Comparison of ENCODE assay signal across 15 cellular contexts in the genomic region with DNA sequence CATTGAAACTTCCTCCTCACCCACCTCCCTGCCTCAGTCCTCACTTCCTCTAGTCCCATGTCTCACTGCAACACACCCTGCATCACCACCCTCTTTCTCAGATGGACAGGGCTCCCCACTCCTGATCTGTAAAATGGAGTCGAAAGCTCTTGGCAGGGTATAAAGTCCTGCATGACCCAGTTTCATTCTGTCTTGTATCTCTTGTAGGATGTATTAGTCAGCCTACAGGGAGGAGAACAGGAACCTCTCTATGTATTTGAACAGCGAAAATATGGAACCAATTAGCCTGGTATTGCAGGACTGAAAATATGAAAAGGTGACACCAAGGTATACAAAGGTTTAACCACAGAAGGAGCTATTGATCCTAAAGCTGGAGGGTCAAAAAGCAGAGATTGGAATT.
DNase-seq lines count a peak whose midpoint lies in the region; ATAC-seq and TF ChIP-seq lines count a peak whose summit lies in the region.
"Had no signal": no experiment of that assay in that cellular context is flagged by ENCODE, and none has a peak within 500 bp of the region (broad histone marks: within the 10 kb centered on the region; RNA-seq: fewer than 3 reads in every experiment).

No MANE protein-coding gene starts in this region.

- no peak overlapping the region for H4K91ac ChIP-seq in IMR-90 (ENCODE audit: insufficient read depth, low read depth, low read length)

- no peak for TF ChIP-seq RAD21 in IMR-90 (IDR thresholded peaks at IDR 0.05; ENCODE audit: low read length)

- CTCF ChIA-PET in IMR-90 (lab: Yijun Ruan, JAX): interaction anchor here (1.3 kb wide), 1 partner anchor 8 kb away, joined by 3 read pairs; no protein-coding TSS in a partner anchor

- H3K9ac ChIP-seq in IMR-90 (ENCODE audit: low read depth, low read length): no peak overlapping the region
- H3K9ac ChIP-seq: BLaER1 treated with 17β-estradiol and CSF1 and Interleukin-3, amounts not matched to agents 10 nM and 100 nM had no signal

- no peak overlapping the region for H4K5ac ChIP-seq in IMR-90 (ENCODE audit: low read depth, low read length)

- no peak overlapping the region for H3K56ac ChIP-seq in IMR-90 (ENCODE audit: extremely low read depth, insufficient read depth, low read length)

- ATAC-seq in IMR-90 (ENCODE audit: low read depth): no peak
- ATAC-seq in GM19463 (IDR thresholded peaks at IDR 0.05; ENCODE audit: unreplicated experiment): no peak
- ATAC-seq: A549, GM12878, GM23338 had no signal

- no peak overlapping the region for H3K4me3 Mint-ChIP-seq in chondrocyte (ENCODE audit: unreplicated experiment)
- H3K4me3 Mint-ChIP-seq: CD4-positive, CD25-positive, alpha-beta regulatory T cell; GM23338; IgD-negative memory B cell had no signal

- no peak overlapping the region for H3K23ac ChIP-seq in IMR-90 (ENCODE audit: low read depth, low read length)

- no peak for TF ChIP-seq POLR2A in IMR-90 (IDR thresholded peaks at IDR 0.05; ENCODE audit: low read depth, low read length)

- no peak overlapping the region for H3K27ac Mint-ChIP-seq in chondrocyte (ENCODE audit: unreplicated experiment)
- H3K27ac Mint-ChIP-seq: CD4-positive, CD25-positive, alpha-beta regulatory T cell; GM23338; IgD-negative memory B cell had no signal

- H3K14ac ChIP-seq in IMR-90 (replicated peaks; ENCODE audit: low read depth, low read length): no peak overlapping the region

- peak overlapping the region; percentile 61 for H2AFZ ChIP-seq in IMR-90 (replicated peaks; ENCODE audit: low read length, poor library complexity)
- H2AFZ ChIP-seq: GM23338 had no signal

- no peaks in the 10 kb centered on the region for H4K20me1 ChIP-seq in IMR-90 (ENCODE audit: insufficient read depth, low read length)
- H4K20me1 ChIP-seq: BLaER1 treated with 17β-estradiol and CSF1 and Interleukin-3, amounts not matched to agents 10 nM and 100 nM had no signal

- no peaks in the 10 kb centered on the region for H3K9me3 ChIP-seq in IMR-90 (ENCODE audit: control insufficient read depth, insufficient read depth, low read length)
- H3K9me3 ChIP-seq: A549; BLaER1 treated with 17β-estradiol and CSF1 and Interleukin-3, amounts not matched to agents 10 nM and 100 nM had no signal

- H3K36me3 Mint-ChIP-seq in chondrocyte (ENCODE audit: low read depth): no peaks in the 10 kb centered on the region
- H3K36me3 Mint-ChIP-seq: CD4-positive, CD25-positive, alpha-beta regulatory T cell; IgD-negative memory B cell had no signal

- H4K8ac ChIP-seq in IMR-90 (ENCODE audit: low read depth in 2 of 2, low read length in 2 of 2): no peak overlapping the region

- no peak overlapping the region for H3K27ac ChIP-seq in IMR-90 (ENCODE audit: insufficient read depth, low read length)
- H3K27ac ChIP-seq: A549; BLaER1 treated with 17β-estradiol and CSF1 and Interleukin-3, amounts not matched to agents 10 nM and 100 nM had no signal

- dilution Hi-C loops in IMR-90 (cut with HindIII; ENCODE audit: low sequenced_read_pairs, unreplicated experiment): no loop called here

- no peaks in the 10 kb centered on the region for H3K9me3 Mint-ChIP-seq in chondrocyte (ENCODE audit: low read depth)
- H3K9me3 Mint-ChIP-seq: GM23338, IgD-negative memory B cell had no signal

- H2BK120ac ChIP-seq in IMR-90 (ENCODE audit: low read depth, low read length): no peak overlapping the region

- H3K4me1 ChIP-seq in IMR-90 (ENCODE audit: control insufficient read depth, insufficient read depth, low read length): peaks cover 2% of the 10 kb centered on the region; the same call in 1 of the 2 replicates
- H3K4me1 ChIP-seq: A549 had no signal

- no peaks in the 10 kb centered on the region for H3K27me3 ChIP-seq in IMR-90 (ENCODE audit: control insufficient read depth, insufficient read depth, low read length)
- H3K27me3 ChIP-seq: BLaER1 treated with 17β-estradiol and CSF1 and Interleukin-3, amounts not matched to agents 10 nM and 100 nM had no signal

- intact Hi-C loops in IMR-90 (cut with micrococcal nuclease): no loop called here

- H3K27me3 Mint-ChIP-seq in chondrocyte (ENCODE audit: low read depth): peaks cover 6% of the 10 kb centered on the region
- H3K27me3 Mint-ChIP-seq: CD4-positive, CD25-positive, alpha-beta regulatory T cell; IgD-negative memory B cell had no signal

- DNase-seq in GM03348 (ENCODE audit: low spot score) (peak; percentile 66), IMR-90 (peak; percentile 28), fibroblast of gingiva (ENCODE audit: low read depth) (peak; percentile 14), chondrocyte (ENCODE audit: low spot score) (no peak)
- no peak for DNase-seq in stimulated activated CD4-positive, alpha-beta T cell treated with anti-CD3 and anti-CD28 coated beads, Interleukin-1b, Interleukin-23, amount 100 ng/mL, for 48 hours
- DNase-seq: CD4-positive, CD25-positive, alpha-beta regulatory T cell; DMS53; GF-D8; H7 had no signal

- no peak overlapping the region for H3K4me3 ChIP-seq in IMR-90 (ENCODE audit: insufficient read depth, low read depth, low read length)
- H3K4me3 ChIP-seq: A549; BLaER1 treated with 17β-estradiol and CSF1 and Interleukin-3, amounts not matched to agents 10 nM and 100 nM; GM12878; GM23338 had no signal

- no peak for TF ChIP-seq CTCF in IMR-90 (conservative IDR thresholded peaks at IDR 0.05; ENCODE audit: low read depth, low read length)
- no peak for TF ChIP-seq CTCF in chondrocyte (IDR thresholded peaks at IDR 0.05)

- no peak overlapping the region for H3K4ac ChIP-seq in IMR-90 (ENCODE audit: low read depth, low read length)

- no peaks in the 10 kb centered on the region for H3K4me1 Mint-ChIP-seq in chondrocyte (ENCODE audit: low read depth)
- H3K4me1 Mint-ChIP-seq: CD4-positive, CD25-positive, alpha-beta regulatory T cell; GM23338; IgD-negative memory B cell had no signal

- H3K9me1 ChIP-seq in IMR-90 (ENCODE audit: insufficient read depth, low read length): peaks cover 4% of the 10 kb centered on the region; the same call in 1 of the 2 replicates

- no peaks in the 10 kb centered on the region for H3K79me1 ChIP-seq in IMR-90 (ENCODE audit: low read depth in 1 of 2, low read length in 2 of 2)

- no peak overlapping the region for H3K18ac ChIP-seq in IMR-90 (ENCODE audit: low read depth, low read length)

- no peak overlapping the region for H2BK20ac ChIP-seq in IMR-90 (ENCODE audit: low read depth, low read length)

- H2AK5ac ChIP-seq in IMR-90 (ENCODE audit: low read depth, low read length): no peak overlapping the region

- no peak overlapping the region for H2AK9ac ChIP-seq in IMR-90 (replicated peaks; ENCODE audit: low read depth, low read length, poor library complexity)

- POLR2A ChIA-PET in IMR-90 (lab: Charles Lee; ENCODE audit: unreplicated experiment): no interaction called here

- H3K36me3 ChIP-seq in IMR-90 (ENCODE audit: control insufficient read depth, insufficient read depth, low read length): no peaks in the 10 kb centered on the region
- H3K36me3 ChIP-seq: BLaER1 treated with 17β-estradiol and CSF1 and Interleukin-3, amounts not matched to agents 10 nM and 100 nM had no signal

- H3K4me2 ChIP-seq in IMR-90 (ENCODE audit: low read depth, low read length): no peak overlapping the region
- H3K4me2 ChIP-seq: A549; BLaER1 treated with 17β-estradiol and CSF1 and Interleukin-3, amounts not matched to agents 10 nM and 100 nM; GM23338 had no signal

- 100% methylated on average over 1 of the region's 2 CpGs; no CpG with 5 or more reads in 1 of the 2 experiments for WGBS in IMR-90 (ENCODE audit: extremely low coverage in 2 of 2, insufficient read length in 1 of 2), 2 experiments

- H2BK5ac ChIP-seq in IMR-90 (ENCODE audit: low read depth, low read length, poor library complexity, severe bottlenecking): no peak overlapping the region

- in situ Hi-C loops in IMR-90 (cut with MboI; ENCODE audit: low sequenced_read_pairs): loop anchor here (25.0 kb wide), 1 partner anchor 439 kb away; no protein-coding TSS in a partner anchor

- no peak overlapping the region for H2BK15ac ChIP-seq in IMR-90 (ENCODE audit: low read depth, low read length)

- no TSS peak for BruUV-seq in IMR-90 (replicated peaks; lab: Mats Ljungman, UMichigan)

TF ChIP-seq in IMR-90, 13 proteins besides CTCF, POLR2A, EP300 and RAD21:
- TF ChIP-seq, protein P1, sequence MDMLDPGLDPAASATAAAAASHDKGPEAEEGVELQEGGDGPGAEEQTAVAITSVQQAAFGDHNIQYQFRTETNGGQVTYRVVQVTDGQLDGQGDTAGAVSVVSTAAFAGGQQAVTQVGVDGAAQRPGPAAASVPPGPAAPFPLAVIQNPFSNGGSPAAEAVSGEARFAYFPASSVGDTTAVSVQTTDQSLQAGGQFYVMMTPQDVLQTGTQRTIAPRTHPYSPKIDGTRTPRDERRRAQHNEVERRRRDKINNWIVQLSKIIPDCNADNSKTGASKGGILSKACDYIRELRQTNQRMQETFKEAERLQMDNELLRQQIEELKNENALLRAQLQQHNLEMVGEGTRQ (IDR thresholded peaks at IDR 0.05; ENCODE audit: low read depth, low read length): no peak
- no peak for TF ChIP-seq NFE2L2 (IDR thresholded peaks at IDR 0.05; ENCODE audit: low read depth, low read length)
- TF ChIP-seq SMC3 (IDR thresholded peaks at IDR 0.05; ENCODE audit: low read depth, low read length): no peak
- no peak for TF ChIP-seq RFX5 (IDR thresholded peaks at IDR 0.05; ENCODE audit: low read depth, low read length)
- TF ChIP-seq CHD1 (IDR thresholded peaks at IDR 0.05; ENCODE audit: low read depth, low read length): no peak
- no peak for TF ChIP-seq MAFK (IDR thresholded peaks at IDR 0.05; ENCODE audit: low read depth, low read length)
- no peak for TF ChIP-seq RCOR1 (IDR thresholded peaks at IDR 0.05; ENCODE audit: insufficient replicate concordance, low read length)
- no peak for TF ChIP-seq MXI1 (IDR thresholded peaks at IDR 0.05; ENCODE audit: borderline replicate concordance, low read depth, low read length)

Comparison
In these comparisons a context has a peak if more than half of its experiments do, and no peak if none do; other contexts are left out.
1. DNase-seq: peak in GM03348 (single experiment), IMR-90 (single experiment) and fibroblast of gingiva (single experiment); none in chondrocyte (single experiment) and stimulated activated CD4-positive, alpha-beta T cell treated with anti-CD3 and anti-CD28 coated beads, Interleukin-1b, Interleukin-23, amount 100 ng/mL, for 48 hours (single experiment).